8 cellular contexts compared by ENCODE assay signal in genomic region chr2:196169521-196169920, GRCh38. TPM values are rescaled to one million over a fixed set of nuclear protein-coding genes. Genes with fewer than 3 reads are reported as not detected.
DNase-seq lines count a peak whose midpoint lies in the region; ATAC-seq and TF ChIP-seq lines count a peak whose summit lies in the region.

No MANE protein-coding gene starts in this region.

- H3K27ac ChIP-seq in AG04450 (ENCODE audit: low read depth, low read length) (no peak overlapping the region), HUES48 (ENCODE audit: low read depth, low read length) (no peak overlapping the region), adrenal gland (peak overlapping the region in 4 of 5 donors; percentile 27 to 91 (median 71))

- DNase-seq in AG04450 (ENCODE audit: low read depth, low spot score) (no peak), adrenal gland (no peak), epidermal melanocyte (ENCODE audit: insufficient read length, low spot score) (no peak), AG20443 (ENCODE audit: low spot score) (no peak)

- WGBS in adrenal gland, 4 donors, result 28 to 43% (median 42%) methylated on average over 5 of the region's 5 CpGs

- H3K4me1 ChIP-seq in HUES48 (ENCODE audit: control insufficient read depth, insufficient read depth, low read length) (peaks cover 49% of the 10 kb centered on the region), adrenal gland (replicated peaks in 1 of 2) (peaks cover 17 to 35% of the 10 kb centered on the region in 2 donors), mononuclear cell (ENCODE audit: insufficient read depth, low read length) (peaks cover 52% of the 10 kb centered on the region)

- H3K4me3 ChIP-seq in AG04450 (ENCODE audit: low read depth, low read length), result peak overlapping the region; percentile 87
- H3K4me3 ChIP-seq in HUES48 (ENCODE audit: low read depth, low read length), result peak overlapping the region; percentile 94
- H3K4me3 ChIP-seq in adrenal gland, result peak overlapping the region in 2 of 4 donors; percentile 26 to 59
- peak overlapping the region; percentile 96 for H3K4me3 ChIP-seq in mononuclear cell (ENCODE audit: low read length)

- POLR2A ChIA-PET in AG04450 (lab: Yijun Ruan, JAX), result interaction anchor here (1.3 to 1.5 kb wide), 2 partner anchors 79 to 91 kb away, joined by 3 to 5 read pairs; no protein-coding TSS in a partner anchor

- ATAC-seq in HG03520 (IDR thresholded peaks at IDR 0.05; ENCODE audit: unreplicated experiment), result no peak
- ATAC-seq in GM21360 (IDR thresholded peaks at IDR 0.05; ENCODE audit: unreplicated experiment), result no peak

- no peak for TF ChIP-seq POLR2A in adrenal gland (IDR thresholded peaks at IDR 0.05)

- no peak for TF ChIP-seq CTCF in AG04450 (IDR thresholded peaks at IDR 0.05; ENCODE audit: low read depth, low read length)
- no peak for TF ChIP-seq CTCF in adrenal gland (IDR thresholded peaks at IDR 0.05)

- no peak overlapping the region for H3K9ac ChIP-seq in HUES48 (ENCODE audit: low read depth, low read length)

- H3K9me3 ChIP-seq in AG04450 (ENCODE audit: control insufficient read depth, insufficient read depth, low read length) (peaks cover 4% of the 10 kb centered on the region; the same call in 1 of the 2 replicates), HUES48 (ENCODE audit: control insufficient read depth, insufficient read depth, low read length) (no peaks in the 10 kb centered on the region), adrenal gland (replicated peaks in 1 of 3) (no peaks in the 10 kb centered on the region), mononuclear cell (ENCODE audit: low read depth, low read length) (no peaks in the 10 kb centered on the region)

- H3K36me3 ChIP-seq in HUES48 (ENCODE audit: control insufficient read depth, insufficient read depth, low read length) (no peaks in the 10 kb centered on the region), adrenal gland (replicated peaks in 1 of 2) (no peaks in the 10 kb centered on the region)

- CTCF ChIA-PET in AG04450 (lab: Charles Lee), result interaction anchor here (1.4 to 2.1 kb wide), 2 partner anchors 167 to 284 kb away, joined by 5 to 7 read pairs; no protein-coding TSS in a partner anchor

- intact Hi-C loops in adrenal gland (cut with DNase I), result no loop called here

- H3K27me3 ChIP-seq in AG04450 (ENCODE audit: control insufficient read depth, insufficient read depth, low read length) (no peaks in the 10 kb centered on the region), HUES48 (ENCODE audit: control insufficient read depth, insufficient read depth, low read length) (peaks cover 14% of the 10 kb centered on the region), adrenal gland (no peaks in the 10 kb centered on the region), mononuclear cell (ENCODE audit: insufficient read depth, low read length) (no peaks in the 10 kb centered on the region)

RNA-seq across cellular contexts. Expression of gene STK17B, which starts 1.9 kb away (rescaled TPM):
- polyA plus RNA-seq in AG04450 (2011; rRNA removed) (26.0 and 31.8 TPM in 2 replicates), adrenal gland (1 to 10 TPM; 4.7 to 7.1 (median 5.3) TPM)
- polyA minus RNA-seq in AG04450 (2011; rRNA and poly(A)+ RNA removed), result 20.7 and 34.9 TPM in 2 replicates
- total RNA-seq in adrenal gland (10 to 100 TPM in 6 of 8 donors, 1 to 10 TPM in 2; 3.6 to 30.7 (median 15.9) TPM), mononuclear cell (688 TPM)

Comparison
In these comparisons a context has a peak if more than half of its experiments do, and no peak if none do; other contexts are left out.
1. H3K27ac ChIP-seq: peak in adrenal gland (4 of 5); none in AG04450 (single experiment) and HUES48 (single experiment).
2. RNA of gene STK17B, which starts 1.9 kb away (total RNA-seq): 688 TPM in mononuclear cell (single experiment); 3.6 to 30.7 TPM in adrenal gland; every median in the first group is over 10 times any median in the second.